In genomic region chr15:92277776-92278175, GRCh38 we compare ENCODE assay signal across 10 cellular contexts.
DNase-seq lines count a peak whose midpoint lies in the region; ATAC-seq, FAIRE-seq and TF ChIP-seq lines count a peak whose summit lies in the region.
"Had no signal": no experiment of that assay in that cellular context is flagged by ENCODE, and none has a peak within 500 bp of the region (broad histone marks: within the 10 kb centered on the region; RNA-seq: fewer than 3 reads in every experiment).

No MANE protein-coding gene starts in this region.

- intact Hi-C loops in kidney (cut with DNase I), result no loop called here

- H3K4me1 ChIP-seq in RWPE2 (ENCODE audit: insufficient read depth, poor library complexity, severe bottlenecking) (no peaks in the 10 kb centered on the region), kidney (ENCODE audit: control insufficient read depth in 1 of 2, insufficient read depth in 1 of 2, low read depth in 1 of 2, low read length in 2 of 2) (no peaks in the 10 kb centered on the region)
- H3K4me1 ChIP-seq: BLaER1 had no signal

- H3K9ac ChIP-seq in kidney (ENCODE audit: low read length in 2 of 2), result no peak overlapping the region
- H3K9ac ChIP-seq: BLaER1 had no signal

- ATAC-seq in GM21526 (IDR thresholded peaks at IDR 0.05; ENCODE audit: low FRiP score, unreplicated experiment) (peak; percentile 56), RWPE2 (ENCODE audit: low read depth) (peak; percentile 82), GM18873 (IDR thresholded peaks at IDR 0.05; ENCODE audit: low FRiP score, unreplicated experiment) (no peak)

- peaks cover 33% of the 10 kb centered on the region for H3K27me3 ChIP-seq in RWPE2 (ENCODE audit: insufficient read depth, poor library complexity, severe bottlenecking)
- H3K27me3 ChIP-seq: BLaER1 had no signal

- no peaks in the 10 kb centered on the region for H3K36me3 ChIP-seq in RWPE2 (ENCODE audit: low read depth)
- no peaks in the 10 kb centered on the region for H3K36me3 ChIP-seq in kidney (ENCODE audit: control insufficient read depth in 1 of 2, insufficient read depth in 2 of 2, low read length in 2 of 2)
- H3K36me3 ChIP-seq: BLaER1 had no signal

- DNase-seq in NCI-H1417 (lab: John Stamatoyannopoulos, UW), result peak; percentile 28 to 70 (median 40)
- no peak for DNase-seq in NCI-H1417 treated with DMSO at 0.1 percent for 48 hours (lab: John Stamatoyannopoulos, UW)
- no peak for DNase-seq in RWPE2 (ENCODE audit: low spot score)
- no peak for DNase-seq in kidney
- no peak for DNase-seq in AG08396 (ENCODE audit: low spot score)
- no peak for DNase-seq in T-helper 9 cell

- H3K27ac ChIP-seq in RWPE2 (ENCODE audit: poor library complexity, severe bottlenecking) (no peak overlapping the region), kidney (ENCODE audit: low read depth in 2 of 2, low read length in 2 of 2) (no peak overlapping the region)
- H3K27ac ChIP-seq: BLaER1 had no signal

- TF ChIP-seq CTCF in RWPE2 (IDR thresholded peaks at IDR 0.05; ENCODE audit: poor library complexity, severe bottlenecking), result peak; percentile 65
- peak; percentile 17 for TF ChIP-seq CTCF in kidney (IDR thresholded peaks at IDR 0.05; ENCODE audit: borderline replicate concordance, extremely low read depth, insufficient read depth)

- no peak for FAIRE-seq in kidney (lab: Jason Lieb, UNC)
- FAIRE-seq: islet of Langerhans had no signal

- no peaks in the 10 kb centered on the region for H3K9me3 ChIP-seq in RWPE2 (ENCODE audit: severe bottlenecking)
- H3K9me3 ChIP-seq in kidney (ENCODE audit: control insufficient read depth in 1 of 2, low read length in 2 of 2), result no peaks in the 10 kb centered on the region
- H3K9me3 ChIP-seq: BLaER1 had no signal

- H3K4me3 ChIP-seq in RWPE2 (ENCODE audit: severe bottlenecking) (no peak overlapping the region), kidney (ENCODE audit: low read length in 2 of 2) (no peak overlapping the region)
- H3K4me3 ChIP-seq: BLaER1 had no signal

Comparison
In these comparisons a context has a peak if more than half of its experiments do, and no peak if none do; other contexts are left out.
1. DNase-seq: peak in NCI-H1417 (3 of 3); none in NCI-H1417 treated with DMSO at 0.1 percent for 48 hours (single experiment), RWPE2 (single experiment), kidney (single experiment), AG08396 (single experiment) and T-helper 9 cell (single experiment).